ENCODE assay signal across 1 cellular context in the genomic region with DNA sequence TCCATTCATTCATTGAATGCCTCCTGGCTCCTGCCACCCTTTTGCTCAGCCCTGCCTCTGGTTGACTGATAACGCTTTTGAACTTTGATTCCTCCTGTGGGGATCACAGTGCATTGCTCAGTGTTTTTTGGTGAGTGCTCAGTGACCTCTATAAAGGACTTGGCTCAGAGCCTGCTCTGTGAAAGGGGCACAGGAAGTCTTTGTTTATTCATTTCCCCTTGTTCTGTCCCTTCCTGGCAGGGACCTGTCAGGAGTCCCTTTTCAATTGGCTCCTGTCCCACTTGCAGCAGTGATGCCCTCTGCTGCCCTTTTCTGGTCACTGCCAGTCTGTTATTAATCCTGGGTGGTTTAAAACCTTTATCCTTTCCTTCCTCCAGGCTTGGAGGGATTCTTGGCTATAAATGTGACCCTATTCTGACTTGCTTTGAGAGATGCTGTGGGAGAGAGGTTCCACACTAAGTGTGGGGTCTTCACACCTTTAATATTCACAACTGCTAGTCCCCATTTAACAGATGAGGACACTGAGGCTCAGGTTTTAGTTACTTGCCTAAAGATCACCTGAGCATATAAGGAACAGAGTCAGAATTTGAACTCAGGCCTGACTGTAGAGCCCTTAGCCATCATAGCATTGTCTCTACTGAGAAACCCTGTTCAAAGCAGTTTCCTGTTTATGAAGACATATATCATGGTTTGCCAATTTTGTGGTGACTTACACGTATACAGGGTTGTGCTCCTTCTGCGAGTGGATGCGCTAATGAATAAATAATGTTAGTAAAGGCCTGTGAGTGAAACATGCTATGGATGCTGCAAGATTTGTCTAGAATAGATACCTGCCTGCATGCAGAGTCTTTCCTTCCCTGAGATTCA.
TF ChIP-seq lines count a peak whose summit lies in the region.

No MANE protein-coding gene starts in this region.

TF ChIP-seq in K562, 482 proteins besides CTCF, POLR2A, EP300 and RAD21 (continued from another document and continues in another):
- TF ChIP-seq, protein P1, sequence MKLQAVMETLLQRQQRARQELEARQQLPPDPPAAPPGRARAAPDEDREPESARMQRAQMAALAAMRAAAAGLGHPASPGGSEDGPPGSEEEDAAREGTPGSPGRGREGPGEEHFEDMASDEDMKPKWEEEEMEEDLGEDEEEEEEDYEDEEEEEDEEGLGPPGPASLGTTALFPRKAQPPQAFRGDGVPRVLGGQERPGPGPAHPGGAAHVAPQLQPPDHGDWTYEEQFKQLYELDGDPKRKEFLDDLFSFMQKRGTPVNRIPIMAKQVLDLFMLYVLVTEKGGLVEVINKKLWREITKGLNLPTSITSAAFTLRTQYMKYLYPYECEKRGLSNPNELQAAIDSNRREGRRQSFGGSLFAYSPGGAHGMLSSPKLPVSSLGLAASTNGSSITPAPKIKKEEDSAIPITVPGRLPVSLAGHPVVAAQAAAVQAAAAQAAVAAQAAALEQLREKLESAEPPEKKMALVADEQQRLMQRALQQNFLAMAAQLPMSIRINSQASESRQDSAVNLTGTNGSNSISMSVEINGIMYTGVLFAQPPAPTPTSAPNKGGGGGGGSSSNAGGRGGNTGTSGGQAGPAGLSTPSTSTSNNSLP (IDR thresholded peaks at IDR 0.05; ENCODE audit: borderline replicate concordance, low read depth, low read length), result no peak
- TF ChIP-seq BCOR (IDR thresholded peaks at IDR 0.05), result 0 out of 2 replicates have a peak, but pooled peaks have one; percentile 41
- TF ChIP-seq ARID2 (IDR thresholded peaks at IDR 0.05), result peak; percentile 46; the same call in 1 of the 2 replicates
- TF ChIP-seq MAZ (CRISPR knock-in tag; conservative IDR thresholded peaks at IDR 0.05 in 1 of 2, IDR thresholded peaks at IDR 0.05 in 1 of 2), result peak in 1 of 2 experiments; percentile 49; a peak in 1 of 4 replicates
- TF ChIP-seq CXXC5 (CRISPR knock-in tag; IDR thresholded peaks at IDR 0.05), result no peak
- no peak for TF ChIP-seq HINFP (tag; conservative IDR thresholded peaks at IDR 0.05; ENCODE audit: low read depth)
- TF ChIP-seq ZNF398 (CRISPR knock-in tag; IDR thresholded peaks at IDR 0.05), result no peak
- TF ChIP-seq ETV6 (IDR thresholded peaks at IDR 0.05; ENCODE audit: borderline replicate concordance in 1 of 2, low read depth in 2 of 2, low read length in 1 of 2), result peak in 1 of 2 experiments; percentile 34; a peak in 1 of 4 replicates
- no peak for TF ChIP-seq ETV6 (CRISPR knock-in tag; IDR thresholded peaks at IDR 0.05; ENCODE audit: borderline replicate concordance)
- TF ChIP-seq, protein P2, sequence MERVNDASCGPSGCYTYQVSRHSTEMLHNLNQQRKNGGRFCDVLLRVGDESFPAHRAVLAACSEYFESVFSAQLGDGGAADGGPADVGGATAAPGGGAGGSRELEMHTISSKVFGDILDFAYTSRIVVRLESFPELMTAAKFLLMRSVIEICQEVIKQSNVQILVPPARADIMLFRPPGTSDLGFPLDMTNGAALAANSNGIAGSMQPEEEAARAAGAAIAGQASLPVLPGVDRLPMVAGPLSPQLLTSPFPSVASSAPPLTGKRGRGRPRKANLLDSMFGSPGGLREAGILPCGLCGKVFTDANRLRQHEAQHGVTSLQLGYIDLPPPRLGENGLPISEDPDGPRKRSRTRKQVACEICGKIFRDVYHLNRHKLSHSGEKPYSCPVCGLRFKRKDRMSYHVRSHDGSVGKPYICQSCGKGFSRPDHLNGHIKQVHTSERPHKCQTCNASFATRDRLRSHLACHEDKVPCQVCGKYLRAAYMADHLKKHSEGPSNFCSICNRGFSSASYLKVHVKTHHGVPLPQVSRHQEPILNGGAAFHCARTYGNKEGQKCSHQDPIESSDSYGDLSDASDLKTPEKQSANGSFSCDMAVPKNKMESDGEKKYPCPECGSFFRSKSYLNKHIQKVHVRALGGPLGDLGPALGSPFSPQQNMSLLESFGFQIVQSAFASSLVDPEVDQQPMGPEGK (CRISPR knock-in tag; IDR thresholded peaks at IDR 0.05; ENCODE audit: borderline replicate concordance), result no peak
- no peak for TF ChIP-seq HMG20B (CRISPR knock-in tag; IDR thresholded peaks at IDR 0.05)
- TF ChIP-seq IFI16 (CRISPR knock-in tag; IDR thresholded peaks at IDR 0.05), result no peak
- no peak for TF ChIP-seq IRF2 (CRISPR knock-in tag; IDR thresholded peaks at IDR 0.05)
- TF ChIP-seq HBP1 (CRISPR knock-in tag; IDR thresholded peaks at IDR 0.05), result no peak
- peak; percentile 51 for TF ChIP-seq GABPA (tag; conservative IDR thresholded peaks at IDR 0.05; ENCODE audit: low read depth)
- TF ChIP-seq ZNF449 (CRISPR knock-in tag; IDR thresholded peaks at IDR 0.05), result no peak
- TF ChIP-seq YY1 (IDR thresholded peaks at IDR 0.05; ENCODE audit: borderline replicate concordance in 1 of 3, control insufficient read depth in 1 of 3, extremely low read depth in 1 of 3, insufficient read depth in 3 of 3, insufficient read length in 1 of 3, insufficient replicate concordance in 2 of 3, low read depth in 1 of 3, low read length in 2 of 3), result no peak
- no peak for TF ChIP-seq EWSR1 (IDR thresholded peaks at IDR 0.05; ENCODE audit: borderline replicate concordance, low read depth, partially characterized antibody)
- TF ChIP-seq ZBTB17 (CRISPR knock-in tag; IDR thresholded peaks at IDR 0.05), result no peak
- no peak for TF ChIP-seq ZFP91 (CRISPR knock-in tag; IDR thresholded peaks at IDR 0.05)
- TF ChIP-seq TAF7 (tag; IDR thresholded peaks at IDR 0.05), result no peak
- peak; percentile 94 for TF ChIP-seq DEAF1 (CRISPR knock-in tag; IDR thresholded peaks at IDR 0.05)
- no peak for TF ChIP-seq ZNF77 (CRISPR knock-in tag; IDR thresholded peaks at IDR 0.05)
- TF ChIP-seq, protein P3, sequence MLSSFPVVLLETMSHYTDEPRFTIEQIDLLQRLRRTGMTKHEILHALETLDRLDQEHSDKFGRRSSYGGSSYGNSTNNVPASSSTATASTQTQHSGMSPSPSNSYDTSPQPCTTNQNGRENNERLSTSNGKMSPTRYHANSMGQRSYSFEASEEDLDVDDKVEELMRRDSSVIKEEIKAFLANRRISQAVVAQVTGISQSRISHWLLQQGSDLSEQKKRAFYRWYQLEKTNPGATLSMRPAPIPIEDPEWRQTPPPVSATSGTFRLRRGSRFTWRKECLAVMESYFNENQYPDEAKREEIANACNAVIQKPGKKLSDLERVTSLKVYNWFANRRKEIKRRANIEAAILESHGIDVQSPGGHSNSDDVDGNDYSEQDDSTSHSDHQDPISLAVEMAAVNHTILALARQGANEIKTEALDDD (IDR thresholded peaks at IDR 0.05), result no peak
- no peak for TF ChIP-seq HOMEZ (CRISPR knock-in tag; IDR thresholded peaks at IDR 0.05)
- TF ChIP-seq DIDO1 (tag; IDR thresholded peaks at IDR 0.05; ENCODE audit: low read depth), result no peak
- TF ChIP-seq, protein P4, sequence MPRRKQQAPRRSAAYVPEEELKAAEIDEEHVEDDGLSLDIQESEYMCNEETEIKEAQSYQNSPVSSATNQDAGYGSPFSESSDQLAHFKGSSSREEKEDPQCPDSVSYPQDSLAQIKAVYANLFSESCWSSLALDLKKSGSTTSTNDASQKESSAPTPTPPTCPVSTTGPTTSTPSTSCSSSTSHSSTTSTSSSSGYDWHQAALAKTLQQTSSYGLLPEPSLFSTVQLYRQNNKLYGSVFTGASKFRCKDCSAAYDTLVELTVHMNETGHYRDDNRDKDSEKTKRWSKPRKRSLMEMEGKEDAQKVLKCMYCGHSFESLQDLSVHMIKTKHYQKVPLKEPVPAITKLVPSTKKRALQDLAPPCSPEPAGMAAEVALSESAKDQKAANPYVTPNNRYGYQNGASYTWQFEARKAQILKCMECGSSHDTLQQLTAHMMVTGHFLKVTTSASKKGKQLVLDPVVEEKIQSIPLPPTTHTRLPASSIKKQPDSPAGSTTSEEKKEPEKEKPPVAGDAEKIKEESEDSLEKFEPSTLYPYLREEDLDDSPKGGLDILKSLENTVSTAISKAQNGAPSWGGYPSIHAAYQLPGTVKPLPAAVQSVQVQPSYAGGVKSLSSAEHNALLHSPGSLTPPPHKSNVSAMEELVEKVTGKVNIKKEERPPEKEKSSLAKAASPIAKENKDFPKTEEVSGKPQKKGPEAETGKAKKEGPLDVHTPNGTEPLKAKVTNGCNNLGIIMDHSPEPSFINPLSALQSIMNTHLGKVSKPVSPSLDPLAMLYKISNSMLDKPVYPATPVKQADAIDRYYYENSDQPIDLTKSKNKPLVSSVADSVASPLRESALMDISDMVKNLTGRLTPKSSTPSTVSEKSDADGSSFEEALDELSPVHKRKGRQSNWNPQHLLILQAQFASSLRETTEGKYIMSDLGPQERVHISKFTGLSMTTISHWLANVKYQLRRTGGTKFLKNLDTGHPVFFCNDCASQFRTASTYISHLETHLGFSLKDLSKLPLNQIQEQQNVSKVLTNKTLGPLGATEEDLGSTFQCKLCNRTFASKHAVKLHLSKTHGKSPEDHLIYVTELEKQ (CRISPR knock-in tag; IDR thresholded peaks at IDR 0.05), result no peak
- no peak for TF ChIP-seq NFE2L1 (tag; IDR thresholded peaks at IDR 0.05; ENCODE audit: borderline replicate concordance, low read depth)
- 0 out of 2 replicates have a peak, but pooled peaks have one; percentile 31 for TF ChIP-seq LCOR (CRISPR knock-in tag; IDR thresholded peaks at IDR 0.05)
